Comparison of ENCODE assay signal across 8 cellular contexts in the genomic region with DNA sequence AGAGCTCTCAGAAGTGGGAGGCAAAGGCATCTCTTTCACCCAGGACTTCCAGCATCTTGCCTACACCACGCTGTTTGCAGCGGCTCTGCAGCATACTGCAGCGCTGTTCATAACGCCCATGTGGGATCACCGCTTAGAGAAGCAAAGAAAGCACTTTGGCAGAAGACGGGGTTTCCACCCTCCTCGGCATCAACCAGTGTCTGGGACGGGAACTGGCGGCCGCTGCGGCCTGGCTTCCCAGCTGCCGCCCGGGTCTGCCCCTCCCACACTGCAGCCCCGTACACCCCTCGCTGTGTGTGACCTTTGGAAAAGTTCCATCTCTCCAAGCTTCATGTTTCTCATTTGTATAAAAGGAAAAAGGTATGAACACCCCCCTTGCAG. TPM values are rescaled to one million over a fixed set of nuclear protein-coding genes. Genes with fewer than 3 reads are reported as not detected.
DNase-seq lines count a peak whose midpoint lies in the region; ATAC-seq and TF ChIP-seq lines count a peak whose summit lies in the region.

No MANE protein-coding gene starts in this region.

- H4K20me1 ChIP-seq in fibroblast of lung (ENCODE audit: control insufficient read depth, extremely low read depth, insufficient read depth, low read length) = no peaks in the 10 kb centered on the region

- peak overlapping the region; percentile 97 to 98 for H3K4me3 Mint-ChIP-seq in activated T-cell treated with anti-CD3 and anti-CD28 coated beads, Interleukin-2, amount 50 U/mL, for 72 hours

- H3K4me3 ChIP-seq in ACC112 (ENCODE audit: low read depth, low read length) (peak overlapping the region; percentile 96), fibroblast of lung (replicated peaks in 1 of 4; ENCODE audit: control extremely low read depth in 1 of 4, insufficient read depth in 1 of 4, low read depth in 3 of 4, low read length in 4 of 4) (peak overlapping the region; percentile 44 to 73 (median 60)), muscle layer of duodenum (ENCODE audit: low read depth in 1 of 2, low read length in 2 of 2) (peak overlapping the region; percentile 73 to 81), transverse colon (peak overlapping the region; percentile 61 to 84 (median 78))

- peaks cover 6 to 9% of the 10 kb centered on the region in 2 donors for H3K36me3 Mint-ChIP-seq in activated T-cell treated with anti-CD3 and anti-CD28 coated beads, Interleukin-2, amount 50 U/mL, for 72 hours (ENCODE audit: insufficient read depth in 2 of 2)

- peaks cover 49% of the 10 kb centered on the region for H3K4me1 Mint-ChIP-seq in activated T-cell treated with anti-CD3 and anti-CD28 coated beads, Interleukin-2, amount 50 U/mL, for 72 hours (ENCODE audit: low read depth)

- peaks cover 8% of the 10 kb centered on the region for H3K27me3 Mint-ChIP-seq in activated T-cell treated with anti-CD3 and anti-CD28 coated beads, Interleukin-2, amount 50 U/mL, for 72 hours (ENCODE audit: low read depth)

- H3K36me3 ChIP-seq in ACC112 (ENCODE audit: insufficient read depth, low read length) = no peaks in the 10 kb centered on the region
- peaks cover 1% of the 10 kb centered on the region for H3K36me3 ChIP-seq in fibroblast of lung (ENCODE audit: control insufficient read depth, insufficient read depth, low read length)
- H3K36me3 ChIP-seq in muscle layer of duodenum (ENCODE audit: control insufficient read depth in 1 of 2, insufficient read depth in 2 of 2, low read length in 2 of 2) = peaks cover 0 to 11% of the 10 kb centered on the region in 2 donors
- no peaks in the 10 kb centered on the region for H3K36me3 ChIP-seq in transverse colon

- H3K4me1 ChIP-seq in ACC112 (ENCODE audit: control insufficient read depth, insufficient read depth, low read length, unreplicated experiment) = no peaks in the 10 kb centered on the region
- peaks cover 7% of the 10 kb centered on the region for H3K4me1 ChIP-seq in fibroblast of lung (ENCODE audit: control insufficient read depth, extremely low read depth, insufficient read depth, low read length)
- H3K4me1 ChIP-seq in muscle layer of duodenum (ENCODE audit: control insufficient read depth in 1 of 2, insufficient read depth in 2 of 2, low read length in 2 of 2) = peaks cover 9 to 17% of the 10 kb centered on the region in 2 donors
- H3K4me1 ChIP-seq in transverse colon = peaks cover 7 to 28% (median 15%) of the 10 kb centered on the region in 4 donors

- H3K9me3 Mint-ChIP-seq in activated T-cell treated with anti-CD3 and anti-CD28 coated beads, Interleukin-2, amount 50 U/mL, for 72 hours = no peaks in the 10 kb centered on the region

- intact Hi-C loops in transverse colon (cut with DNase I; ENCODE audit: low total_unique reads) = no loop called here

- peak; percentile 25 for ATAC-seq in GM18909 (IDR thresholded peaks at IDR 0.05; ENCODE audit: poor library complexity, unreplicated experiment)
- ATAC-seq in activated T-cell treated with anti-CD3 and anti-CD28 coated beads, Interleukin-2, amount 50 U/mL, for 72 hours (replicated peaks in 1 of 2) = peak; percentile 27 to 28
- ATAC-seq in HG03520 (IDR thresholded peaks at IDR 0.05; ENCODE audit: unreplicated experiment) = no peak

- in situ Hi-C loops in transverse colon (cut with MboI; ENCODE audit: low pct_ligation_motif_present in 1 of 4, low pct_unique_long_range_greater_than_20kb in 1 of 4, low sequenced_read_pairs in 3 of 4) = no loop called here

- no peak for TF ChIP-seq CTCF in fibroblast of lung (conservative IDR thresholded peaks at IDR 0.05 in 1 of 2, IDR thresholded peaks at IDR 0.05 in 1 of 2; ENCODE audit: low read depth in 1 of 2, low read length in 2 of 2)
- no peak for TF ChIP-seq CTCF in transverse colon (IDR thresholded peaks at IDR 0.05)

- peak overlapping the region; percentile 63 for H3K9ac ChIP-seq in fibroblast of lung (ENCODE audit: insufficient read depth, low read length)

- H2AFZ ChIP-seq in ACC112 (ENCODE audit: low read length, unreplicated experiment) (peak overlapping the region; percentile 98), fibroblast of lung (ENCODE audit: low read length) (peak overlapping the region; percentile 77)

- H3K79me2 ChIP-seq in ACC112 (ENCODE audit: control insufficient read depth, insufficient read depth, low read length, unreplicated experiment) = peaks cover 8% of the 10 kb centered on the region
- no peaks in the 10 kb centered on the region for H3K79me2 ChIP-seq in fibroblast of lung (ENCODE audit: control insufficient read depth, insufficient read depth, low read length)

- no peaks in the 10 kb centered on the region for H3K9me3 ChIP-seq in fibroblast of lung (ENCODE audit: control insufficient read depth, insufficient read depth, low read depth, low read length)
- no peaks in the 10 kb centered on the region for H3K9me3 ChIP-seq in muscle layer of duodenum (ENCODE audit: control insufficient read depth in 1 of 2, low read length in 2 of 2)
- no peaks in the 10 kb centered on the region for H3K9me3 ChIP-seq in transverse colon

- H3K27me3 ChIP-seq in ACC112 (ENCODE audit: insufficient read depth, low read length) (no peaks in the 10 kb centered on the region), fibroblast of lung (ENCODE audit: control insufficient read depth, insufficient read depth, low read length) (no peaks in the 10 kb centered on the region), muscle layer of duodenum (ENCODE audit: low read depth, low read length) (no peaks in the 10 kb centered on the region), transverse colon (no peaks in the 10 kb centered on the region)

- TF ChIP-seq EP300 in transverse colon (IDR thresholded peaks at IDR 0.05; ENCODE audit: low read depth) = no peak

- DNase-seq in NCI-H2227 treated with DMSO at 0.1 percent for 48 hours (lab: John Stamatoyannopoulos, UW) (peak; percentile 13), fibroblast of lung (ENCODE audit: low read depth in 2 of 2) (peak; percentile 41 to 48), transverse colon (peak; percentile 57)
- peak; percentile 35 to 41 for DNase-seq in activated T-cell treated with anti-CD3 and anti-CD28 coated beads, Interleukin-2, amount 50 U/mL, for 72 hours

- H3K27ac ChIP-seq in ACC112 (ENCODE audit: low read depth, low read length) (peak overlapping the region; percentile 53; the same call in 1 of the 2 replicates), fibroblast of lung (ENCODE audit: insufficient read depth, low read length) (peak overlapping the region; percentile 64), muscle layer of duodenum (ENCODE audit: low read length) (peak overlapping the region; percentile 54), transverse colon (peak overlapping the region; percentile 92 to 94 (median 93))

- WGBS in transverse colon (ENCODE audit: low coverage in 1 of 2), 2 donors = 5% methylated on average over 15 of the region's 15 CpGs; no CpG with 5 or more reads in 1 of the 2 donors

- TF ChIP-seq POLR2A in transverse colon (IDR thresholded peaks at IDR 0.05) = no peak

- H3K27ac Mint-ChIP-seq in activated T-cell treated with anti-CD3 and anti-CD28 coated beads, Interleukin-2, amount 50 U/mL, for 72 hours = peak overlapping the region; percentile 97

- peak overlapping the region; percentile 82 for H3K4me2 ChIP-seq in fibroblast of lung (ENCODE audit: extremely low read depth, insufficient read depth, low read length)

RNA-seq across cellular contexts. Expression of a gene that starts 0.5 kb away (rescaled TPM):
- total RNA-seq in activated T-cell treated with anti-CD3 and anti-CD28 coated beads, Interleukin-2, amount 50 U/mL, for 72 hours = 10 to 100 TPM; 14.0 to 15.2 TPM
- 3.3 and 4.8 TPM in 2 replicates for total RNA-seq in fibroblast of lung
- 5.1 and 5.4 TPM in 2 replicates for polyA plus RNA-seq in fibroblast of lung
- polyA plus RNA-seq in fibroblast of lung (2012) = 5.7 and 7.4 TPM in 2 replicates
- polyA minus RNA-seq in fibroblast of lung (ENCODE audit: low replicate concordance) = 16.3 and 17.4 TPM in 2 replicates
- total RNA-seq in transverse colon = 10 to 100 TPM in 3 of 4 donors, 1 to 10 TPM in 1; 5.8 to 38.9 (median 20.3) TPM

RNA-seq across cellular contexts. Expression of a gene that starts 13.4 kb away (rescaled TPM):
- 10 to 100 TPM; 35.0 to 51.9 TPM for total RNA-seq in activated T-cell treated with anti-CD3 and anti-CD28 coated beads, Interleukin-2, amount 50 U/mL, for 72 hours
- total RNA-seq in fibroblast of lung (8.7 and 8.8 TPM in 2 replicates), transverse colon (10 to 100 TPM; 17.2 to 51.5 (median 24.7) TPM)
- polyA plus RNA-seq in fibroblast of lung = 8.6 and 20.4 TPM in 2 replicates
- 7.9 and 18.4 TPM in 2 replicates for polyA plus RNA-seq in fibroblast of lung (2012)
- 18.1 and 35.6 TPM in 2 replicates for polyA minus RNA-seq in fibroblast of lung (ENCODE audit: low replicate concordance)

RNA-seq across cellular contexts. Expression of a gene that starts 13.7 kb away (rescaled TPM):
- total RNA-seq in activated T-cell treated with anti-CD3 and anti-CD28 coated beads, Interleukin-2, amount 50 U/mL, for 72 hours = 100 to 1,000 TPM; 118 to 136 TPM
- total RNA-seq in fibroblast of lung = 43.1 and 52.8 TPM in 2 replicates
- 134 and 160 TPM in 2 replicates for polyA plus RNA-seq in fibroblast of lung
- polyA plus RNA-seq in fibroblast of lung (2012) = 117 and 129 TPM in 2 replicates
- polyA minus RNA-seq in fibroblast of lung (ENCODE audit: low replicate concordance) = 193 and 214 TPM in 2 replicates
- 10 to 100 TPM; 18.9 to 66.5 (median 63.5) TPM for total RNA-seq in transverse colon

RNA-seq across cellular contexts. Expression of a gene that starts 21.5 kb away (rescaled TPM):
- total RNA-seq in activated T-cell treated with anti-CD3 and anti-CD28 coated beads, Interleukin-2, amount 50 U/mL, for 72 hours = 10 to 100 TPM; 33.9 to 37.7 TPM
- 9.8 and 13.0 TPM in 2 replicates for total RNA-seq in fibroblast of lung
- polyA plus RNA-seq in fibroblast of lung = 22.7 and 40.8 TPM in 2 replicates
- 20.1 and 42.9 TPM in 2 replicates for polyA plus RNA-seq in fibroblast of lung (2012)
- polyA minus RNA-seq in fibroblast of lung (ENCODE audit: low replicate concordance) = 16.3 and 32.0 TPM in 2 replicates
- total RNA-seq in transverse colon = 10 to 100 TPM in 3 of 4 donors, under 1 TPM in 1; 0.40 to 13.7 (median 11.3) TPM
